In genomic region chr13:100899720-100900316, GRCh38 we compare ENCODE assay signal across 1 cellular context.
TF ChIP-seq lines count a peak whose summit lies in the region.

No MANE protein-coding gene starts in this region.

TF ChIP-seq in IMR-90, 13 proteins besides CTCF, POLR2A, EP300 and RAD21 (continued from another document):
- TF ChIP-seq ELK1 (IDR thresholded peaks at IDR 0.05; ENCODE audit: borderline replicate concordance, low read depth, low read length), result no peak
- no peak for TF ChIP-seq NFE2L2 (IDR thresholded peaks at IDR 0.05; ENCODE audit: low read depth, low read length)
- no peak for TF ChIP-seq CHD1 (IDR thresholded peaks at IDR 0.05; ENCODE audit: low read depth, low read length)
- no peak for TF ChIP-seq CEBPB (IDR thresholded peaks at IDR 0.05; ENCODE audit: low read depth, low read length)
- TF ChIP-seq BHLHE40 (IDR thresholded peaks at IDR 0.05; ENCODE audit: low read depth, low read length), result no peak
